ENCODE assay signal across 9 cellular contexts in the genomic region with DNA sequence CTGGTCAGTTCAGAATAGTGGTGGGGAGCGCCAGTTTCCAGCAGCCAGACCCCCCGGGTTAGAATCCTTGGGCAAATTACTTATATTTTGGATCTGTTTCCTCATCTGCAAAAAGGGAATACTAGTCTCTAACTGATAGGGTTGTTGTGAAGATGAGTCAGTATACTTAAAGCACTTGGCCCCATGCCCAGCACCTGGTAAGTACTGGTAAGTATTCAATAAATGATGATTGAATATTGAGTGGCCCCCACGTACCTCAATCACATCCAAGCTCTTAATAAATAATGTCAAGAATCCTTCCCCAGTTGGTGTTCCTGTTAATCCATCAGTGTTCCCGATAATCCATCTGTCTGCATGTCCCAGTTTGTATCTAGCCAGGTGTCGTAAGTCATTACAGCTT. TPM values are rescaled to one million over a fixed set of nuclear protein-coding genes. Genes with fewer than 3 reads are reported as not detected.
DNase-seq lines count a peak whose midpoint lies in the region; ATAC-seq, FAIRE-seq and TF ChIP-seq lines count a peak whose summit lies in the region.
"Had no signal": no experiment of that assay in that cellular context is flagged by ENCODE, and none has a peak within 500 bp of the region (broad histone marks: within the 10 kb centered on the region; RNA-seq: fewer than 3 reads in every experiment).

No MANE protein-coding gene starts in this region.

- H3K4me2 ChIP-seq in keratinocyte (ENCODE audit: control insufficient read depth, extremely low read depth, insufficient read depth, low read depth, low read length) = no peak overlapping the region

- H3K9me1 ChIP-seq in keratinocyte (ENCODE audit: control insufficient read depth, extremely low read depth, insufficient read depth, low read length) = no peaks in the 10 kb centered on the region

- no peak overlapping the region for H3K9ac ChIP-seq in keratinocyte (ENCODE audit: control insufficient read depth, extremely low read depth, insufficient read depth, low read length)

- peaks cover 14% of the 10 kb centered on the region for H3K36me3 Mint-ChIP-seq in activated naive CD8-positive, alpha-beta T cell

- dilution Hi-C loops in keratinocyte (cut with MboI; ENCODE audit: extremely low pct_ligation_motif_present, low sequenced_read_pairs) = no loop called here

- H2AFZ ChIP-seq in keratinocyte (ENCODE audit: control insufficient read depth, low read length) = no peak overlapping the region

- H3K27ac ChIP-seq in keratinocyte (ENCODE audit: control insufficient read depth, insufficient read depth, low read length) = no peak overlapping the region
- no peak overlapping the region for H3K27ac ChIP-seq in small intestine (ENCODE audit: low read depth in 1 of 2, low read length in 1 of 2)

- H3K4me3 Mint-ChIP-seq in activated naive CD8-positive, alpha-beta T cell = peak overlapping the region; percentile 54

- WGBS in small intestine, 3 donors = 81 to 87% (median 83%) methylated on average over 5 of the region's 5 CpGs

- H4K20me1 ChIP-seq in keratinocyte (ENCODE audit: control insufficient read depth, extremely low read depth, insufficient read depth, low read length) = no peaks in the 10 kb centered on the region

- H3K4me1 ChIP-seq in keratinocyte (ENCODE audit: control insufficient read depth, extremely low read depth, insufficient read depth, low read length) (peaks cover 7% of the 10 kb centered on the region), small intestine (ENCODE audit: control insufficient read depth in 2 of 2, insufficient read depth in 1 of 2, low read depth in 1 of 2, low read length in 1 of 2) (no peaks in the 10 kb centered on the region)

- H3K4me3 ChIP-seq in keratinocyte (ENCODE audit: control insufficient read depth in 2 of 3, extremely low read depth in 1 of 3, insufficient read depth in 2 of 3, low read depth in 1 of 3, low read length in 3 of 3) (no peak overlapping the region), small intestine (ENCODE audit: low read depth in 1 of 2, low read length in 2 of 2) (no peak overlapping the region)

- peak; percentile 44 for FAIRE-seq in keratinocyte (lab: Jason Lieb, UNC)
- FAIRE-seq in small intestine (lab: Jason Lieb, UNC) = no peak

- H3K27me3 ChIP-seq in keratinocyte (ENCODE audit: control insufficient read depth, extremely low read depth, insufficient read depth, low read length) (no peaks in the 10 kb centered on the region), small intestine (ENCODE audit: control insufficient read depth in 2 of 2, insufficient read depth in 2 of 2, low read length in 2 of 2) (no peaks in the 10 kb centered on the region)

- peaks cover 21 to 41% of the 10 kb centered on the region in 2 experiments for H3K36me3 ChIP-seq in keratinocyte (ENCODE audit: control insufficient read depth in 2 of 2, extremely low read depth in 1 of 2, insufficient read depth in 2 of 2, low read length in 2 of 2)
- H3K36me3 ChIP-seq in small intestine (ENCODE audit: control insufficient read depth in 2 of 2, insufficient read depth in 2 of 2, low read length in 2 of 2) = peaks cover 5 to 9% of the 10 kb centered on the region in 2 donors

- H3K79me2 ChIP-seq in keratinocyte (ENCODE audit: control insufficient read depth, insufficient read depth, low read length) = no peaks in the 10 kb centered on the region

- no peaks in the 10 kb centered on the region for H3K27me3 Mint-ChIP-seq in activated naive CD8-positive, alpha-beta T cell

- peaks cover 30% of the 10 kb centered on the region for H3K4me1 Mint-ChIP-seq in activated naive CD8-positive, alpha-beta T cell (ENCODE audit: low read depth)

- DNase-seq in NCI-H345 (lab: John Stamatoyannopoulos, UW) (peak; percentile 13), NCI-H345 treated with DMSO at 0.1 percent for 48 hours (lab: John Stamatoyannopoulos, UW; ENCODE audit: unreplicated experiment) (no peak), NCI-H2029 (lab: John Stamatoyannopoulos, UW) (peak; percentile 38), keratinocyte (ENCODE audit: low read depth, low spot score) (no peak), small intestine (no peak)
- DNase-seq in effector CD4-positive, alpha-beta T cell = no peak
- DNase-seq: stimulated activated CD4-positive, alpha-beta T cell treated with anti-CD3 and anti-CD28 coated beads, Interleukin-2, amount 100 ng/mL, for 24 hours had no signal

- no peaks in the 10 kb centered on the region for H3K9me3 Mint-ChIP-seq in activated naive CD8-positive, alpha-beta T cell (ENCODE audit: low read depth)

- no peaks in the 10 kb centered on the region for H3K9me3 ChIP-seq in keratinocyte (ENCODE audit: control insufficient read depth, low read depth, low read length)
- no peaks in the 10 kb centered on the region for H3K9me3 ChIP-seq in small intestine (ENCODE audit: control insufficient read depth, low read depth)

- no peak for ATAC-seq in HG02623 (IDR thresholded peaks at IDR 0.05; ENCODE audit: unreplicated experiment)

- no peak for TF ChIP-seq CTCF in keratinocyte (optimal IDR thresholded peaks at IDR 0.05 in 1 of 3, IDR thresholded peaks at IDR 0.05 in 1 of 3, conservative IDR thresholded peaks at IDR 0.05 in 1 of 3; ENCODE audit: extremely low read depth in 1 of 3, insufficient read depth in 2 of 3, low read length in 3 of 3)

- H3K27ac Mint-ChIP-seq in activated naive CD8-positive, alpha-beta T cell = peak overlapping the region; percentile 73

RNA-seq across cellular contexts. Expression of a gene that starts 12.1 kb away (rescaled TPM):
- 10.9 to 19.8 TPM (median 11.5 TPM) in 3 replicates for polyA plus RNA-seq in keratinocyte
- 2.9 TPM for polyA plus RNA-seq in keratinocyte (2011; ENCODE audit: low read depth)
- 8.1 and 8.9 TPM in 2 replicates for polyA plus RNA-seq in keratinocyte (2011; cell fraction: cytosol; rRNA removed)
- 36.2 and 36.6 TPM in 2 replicates for polyA plus RNA-seq in keratinocyte (2011; cell fraction: nucleus; rRNA removed)
- polyA plus RNA-seq in keratinocyte (2012; ENCODE audit: low replicate concordance) = 7.8 and 18.1 TPM in 2 replicates
- 16.9 to 37.7 TPM (median 21.1 TPM) in 3 replicates for polyA minus RNA-seq in keratinocyte
- polyA minus RNA-seq in keratinocyte (2011; cell fraction: cytosol; rRNA and poly(A)+ RNA removed) = 17.3 TPM
- polyA minus RNA-seq in keratinocyte (2011; cell fraction: nucleus; rRNA and poly(A)+ RNA removed) = 30.0 and 37.2 TPM in 2 replicates
- 10 to 100 TPM; 44.1 to 53.3 (median 48.6) TPM for polyA plus RNA-seq in small intestine

RNA-seq across cellular contexts. Expression of a gene that starts 21.3 kb away (rescaled TPM):
- polyA plus RNA-seq in keratinocyte (7.6 to 10.3 TPM (median 9.1 TPM) in 3 replicates), small intestine (100 to 1,000 TPM; 102 to 366 (median 223) TPM)
- 2.2 TPM for polyA plus RNA-seq in keratinocyte (2011; ENCODE audit: low read depth)
- 6.0 and 7.4 TPM in 2 replicates for polyA plus RNA-seq in keratinocyte (2011; cell fraction: cytosol; rRNA removed)
- polyA plus RNA-seq in keratinocyte (2011; cell fraction: nucleus; rRNA removed) = 8.8 and 9.0 TPM in 2 replicates
- 6.9 and 7.3 TPM in 2 replicates for polyA plus RNA-seq in keratinocyte (2012; ENCODE audit: low replicate concordance)
- 7.3 to 9.1 TPM (median 8.9 TPM) in 3 replicates for polyA minus RNA-seq in keratinocyte
- 5.0 TPM for polyA minus RNA-seq in keratinocyte (2011; cell fraction: cytosol; rRNA and poly(A)+ RNA removed)
- polyA minus RNA-seq in keratinocyte (2011; cell fraction: nucleus; rRNA and poly(A)+ RNA removed) = 2.4 and 5.2 TPM in 2 replicates

RNA-seq across cellular contexts. Expression of a gene that starts 21.7 kb away (rescaled TPM):
- polyA plus RNA-seq in keratinocyte (34.9 to 50.5 TPM (median 45.0 TPM) in 3 replicates), small intestine (10 to 100 TPM; 25.1 to 39.4 (median 26.2) TPM)
- polyA plus RNA-seq in keratinocyte (2011; ENCODE audit: low read depth) = 19.0 TPM
- polyA plus RNA-seq in keratinocyte (2011; cell fraction: cytosol; rRNA removed) = 24.3 and 24.8 TPM in 2 replicates
- polyA plus RNA-seq in keratinocyte (2011; cell fraction: nucleus; rRNA removed) = 60.4 and 68.2 TPM in 2 replicates
- 42.5 and 55.8 TPM in 2 replicates for polyA plus RNA-seq in keratinocyte (2012; ENCODE audit: low replicate concordance)
- polyA minus RNA-seq in keratinocyte = 22.4 to 33.0 TPM (median 23.0 TPM) in 3 replicates
- 26.9 TPM for polyA minus RNA-seq in keratinocyte (2011; cell fraction: cytosol; rRNA and poly(A)+ RNA removed)
- 11.2 and 18.9 TPM in 2 replicates for polyA minus RNA-seq in keratinocyte (2011; cell fraction: nucleus; rRNA and poly(A)+ RNA removed)

RNA-seq across cellular contexts. Expression of a gene that starts 33.5 kb away (rescaled TPM):
- polyA plus RNA-seq in keratinocyte (9.3 to 14.4 TPM (median 11.9 TPM) in 3 replicates), small intestine (10 to 100 TPM; 19.2 to 27.7 (median 23.9) TPM)
- polyA plus RNA-seq in keratinocyte (2011; ENCODE audit: low read depth) = 13.7 TPM
- polyA plus RNA-seq in keratinocyte (2011; cell fraction: cytosol; rRNA removed) = 9.2 and 9.4 TPM in 2 replicates
- polyA plus RNA-seq in keratinocyte (2011; cell fraction: nucleus; rRNA removed) = 33.6 and 43.4 TPM in 2 replicates
- 13.1 and 13.8 TPM in 2 replicates for polyA plus RNA-seq in keratinocyte (2012; ENCODE audit: low replicate concordance)
- polyA minus RNA-seq in keratinocyte = 27.7 to 74.8 TPM (median 44.0 TPM) in 3 replicates
- 11.5 TPM for polyA minus RNA-seq in keratinocyte (2011; cell fraction: cytosol; rRNA and poly(A)+ RNA removed)
- polyA minus RNA-seq in keratinocyte (2011; cell fraction: nucleus; rRNA and poly(A)+ RNA removed) = 23.7 and 38.3 TPM in 2 replicates

RNA-seq across cellular contexts. Expression of a gene that starts 50.2 kb away (rescaled TPM):
- polyA plus RNA-seq in keratinocyte = 28.1 to 32.9 TPM (median 32.6 TPM) in 3 replicates
- polyA plus RNA-seq in keratinocyte (2011; ENCODE audit: low read depth) = 15.0 TPM
- 15.6 and 31.4 TPM in 2 replicates for polyA plus RNA-seq in keratinocyte (2011; cell fraction: cytosol; rRNA removed)
- 22.3 and 30.1 TPM in 2 replicates for polyA plus RNA-seq in keratinocyte (2011; cell fraction: nucleus; rRNA removed)
- polyA plus RNA-seq in keratinocyte (2012; ENCODE audit: low replicate concordance) = 28.0 and 53.4 TPM in 2 replicates
- 15.2 to 37.6 TPM (median 20.1 TPM) in 3 replicates for polyA minus RNA-seq in keratinocyte
- polyA minus RNA-seq in keratinocyte (2011; cell fraction: cytosol; rRNA and poly(A)+ RNA removed) = 55.4 TPM
- 13.3 and 14.3 TPM in 2 replicates for polyA minus RNA-seq in keratinocyte (2011; cell fraction: nucleus; rRNA and poly(A)+ RNA removed)
- 1 to 10 TPM; 2.0 to 6.5 (median 4.9) TPM for polyA plus RNA-seq in small intestine

Comparison
In these comparisons a context has a peak if more than half of its experiments do, and no peak if none do; other contexts are left out.
1. DNase-seq: peak in NCI-H345 (single experiment) and NCI-H2029 (single experiment); none in NCI-H345 treated with DMSO at 0.1 percent for 48 hours (single experiment), keratinocyte (single experiment), small intestine (single experiment) and effector CD4-positive, alpha-beta T cell (single experiment).
2. RNA of a gene that starts 21.3 kb away (polyA plus RNA-seq): 102 to 366 TPM in small intestine; 2.2 to 10.3 TPM in keratinocyte; every median in the first group is over 4 times any median in the second.